9 cellular contexts compared by ENCODE assay signal in genomic region chr5:35856186-35857003, GRCh38. TPM values are rescaled to one million over a fixed set of nuclear protein-coding genes. Genes with fewer than 3 reads are reported as not detected.
DNase-seq lines count a peak whose midpoint lies in the region; ATAC-seq and TF ChIP-seq lines count a peak whose summit lies in the region.
"Had no signal": no experiment of that assay in that cellular context is flagged by ENCODE, and none has a peak within 500 bp of the region (broad histone marks: within the 10 kb centered on the region; RNA-seq: fewer than 3 reads in every experiment).

A gene with protein sequence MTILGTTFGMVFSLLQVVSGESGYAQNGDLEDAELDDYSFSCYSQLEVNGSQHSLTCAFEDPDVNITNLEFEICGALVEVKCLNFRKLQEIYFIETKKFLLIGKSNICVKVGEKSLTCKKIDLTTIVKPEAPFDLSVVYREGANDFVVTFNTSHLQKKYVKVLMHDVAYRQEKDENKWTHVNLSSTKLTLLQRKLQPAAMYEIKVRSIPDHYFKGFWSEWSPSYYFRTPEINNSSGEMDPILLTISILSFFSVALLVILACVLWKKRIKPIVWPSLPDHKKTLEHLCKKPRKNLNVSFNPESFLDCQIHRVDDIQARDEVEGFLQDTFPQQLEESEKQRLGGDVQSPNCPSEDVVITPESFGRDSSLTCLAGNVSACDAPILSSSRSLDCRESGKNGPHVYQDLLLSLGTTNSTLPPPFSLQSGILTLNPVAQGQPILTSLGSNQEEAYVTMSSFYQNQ (plus strand): TSS chr5:35856891. CDS start chr5:35856978, 87 bp downstream.

- peaks cover 83% of the 10 kb centered on the region for H3K4me1 Mint-ChIP-seq in activated T-cell treated with anti-CD3 and anti-CD28 coated beads, Interleukin-2, amount 50 U/mL, for 4 hours (ENCODE audit: low read depth)
- H3K4me1 Mint-ChIP-seq in effector memory CD8-positive, alpha-beta T cell (ENCODE audit: low read depth in 2 of 2), result peaks cover 48 to 49% of the 10 kb centered on the region in 2 donors

- no peaks in the 10 kb centered on the region for H3K9me3 Mint-ChIP-seq in activated T-cell treated with anti-CD3 and anti-CD28 coated beads, Interleukin-2, amount 50 U/mL, for 4 hours
- no peaks in the 10 kb centered on the region for H3K9me3 Mint-ChIP-seq in effector memory CD8-positive, alpha-beta T cell

- H3K9me3 ChIP-seq in testis, result no peaks in the 10 kb centered on the region

- H3K4me3 Mint-ChIP-seq in activated T-cell treated with anti-CD3 and anti-CD28 coated beads, Interleukin-2, amount 50 U/mL, for 4 hours, result peak within 1 kb of the TSS; percentile 85
- peak within 1 kb of the TSS; percentile 74 to 76 for H3K4me3 Mint-ChIP-seq in effector memory CD8-positive, alpha-beta T cell

- H3K36me3 Mint-ChIP-seq in activated T-cell treated with anti-CD3 and anti-CD28 coated beads, Interleukin-2, amount 50 U/mL, for 4 hours (ENCODE audit: insufficient read depth), result peaks cover 24% of the 10 kb centered on the region
- H3K36me3 Mint-ChIP-seq in effector memory CD8-positive, alpha-beta T cell (ENCODE audit: insufficient read depth), result peaks cover 87% of the 10 kb centered on the region

- peaks cover 40% of the 10 kb centered on the region for H3K4me1 ChIP-seq in testis

- 92% methylated on average over 5 of the region's 5 CpGs for WGBS in testis, 2 donors

- H3K36me3 ChIP-seq in testis (ENCODE audit: low read depth, missing control alignments), result no peaks in the 10 kb centered on the region

- no peak within 1 kb of the TSS for H3K4me3 ChIP-seq in testis

- intact Hi-C loops in testis (cut with DNase I; ENCODE audit: low total_unique reads), result no loop called here

- no peaks in the 10 kb centered on the region for H3K27me3 ChIP-seq in testis

- TF ChIP-seq CTCF in testis (IDR thresholded peaks at IDR 0.05), result no peak

- no peaks in the 10 kb centered on the region for H3K27me3 Mint-ChIP-seq in activated T-cell treated with anti-CD3 and anti-CD28 coated beads, Interleukin-2, amount 50 U/mL, for 4 hours (ENCODE audit: low read depth)
- H3K27me3 Mint-ChIP-seq in effector memory CD8-positive, alpha-beta T cell, result no peaks in the 10 kb centered on the region

- peak within 1 kb of the TSS in 1 of 2 donors; percentile 43 for H3K27ac ChIP-seq in testis

- ATAC-seq in activated T-cell treated with anti-CD3 and anti-CD28 coated beads, Interleukin-2, amount 50 U/mL, for 4 hours, result peak; percentile 51 to 57
- peak; percentile 26 for ATAC-seq in effector memory CD8-positive, alpha-beta T cell (replicated peaks)

- no peak for DNase-seq in activated T-cell treated with anti-CD3 and anti-CD28 coated beads, Interleukin-2, amount 50 U/mL, for 4 hours
- DNase-seq in activated T-cell treated with anti-CD3 and anti-CD28 coated beads, Interleukin-2, amount 50 U/mL, for 48 hours, result no peak
- peak in 2 of 3 experiments; percentile 17 to 35 for DNase-seq in effector memory CD8-positive, alpha-beta T cell
- DNase-seq in testis (no peak), DMS79 (lab: John Stamatoyannopoulos, UW) (no peak), SW480 (ENCODE audit: low spot score) (no peak), NCI-H2107 treated with DMSO at 0.1 percent for 48 hours (lab: John Stamatoyannopoulos, UW; ENCODE audit: unreplicated experiment) (no peak)
- DNase-seq: NCI-H1930 had no signal

- no peak for TF ChIP-seq POLR2A in testis (IDR thresholded peaks at IDR 0.05)

- peak within 1 kb of the TSS; percentile 98 to 100 for H3K27ac Mint-ChIP-seq in effector memory CD8-positive, alpha-beta T cell

TF ChIP-seq in PFSK-1, 5 proteins besides CTCF, POLR2A, EP300 and RAD21:
- TF ChIP-seq TAF1 (IDR thresholded peaks at IDR 0.05; ENCODE audit: borderline replicate concordance, insufficient read depth, low read length) (0 out of 2 replicates have a peak, but pooled peaks have one; percentile 23), POLR2AphosphoS5 (IDR thresholded peaks at IDR 0.05; ENCODE audit: low read depth, low read length) (no peak), SIN3A (IDR thresholded peaks at IDR 0.05; ENCODE audit: borderline replicate concordance, insufficient read depth, low read length) (peak; percentile 77; the same call in 1 of the 2 replicates)

RNA-seq across cellular contexts. Expression of the gene that starts here (rescaled TPM):
- 10 to 100 TPM; 53.5 to 65.8 (median 54.7) TPM for total RNA-seq in activated T-cell treated with anti-CD3 and anti-CD28 coated beads, Interleukin-2, amount 50 U/mL, for 4 hours
- 6.8 TPM for polyA plus RNA-seq in PFSK-1 (2012; ENCODE audit: insufficient read length, low read depth)
- 10 to 100 TPM in 1 of 2 donors, 1 to 10 TPM in 1; 7.6 to 17.5 TPM for total RNA-seq in testis
- polyA plus RNA-seq in testis (ENCODE audit: insufficient read depth, low read depth, low replicate concordance), result 12.1 TPM

Comparison
In these comparisons a context has a peak if more than half of its experiments do, and no peak if none do; other contexts are left out.
1. DNase-seq: peak in effector memory CD8-positive, alpha-beta T cell (2 of 3); none in activated T-cell treated with anti-CD3 and anti-CD28 coated beads, Interleukin-2, amount 50 U/mL, for 4 hours (single experiment), activated T-cell treated with anti-CD3 and anti-CD28 coated beads, Interleukin-2, amount 50 U/mL, for 48 hours (0 of 2), testis (single experiment), DMS79 (single experiment), SW480 (single experiment) and NCI-H2107 treated with DMSO at 0.1 percent for 48 hours (single experiment).